1 cellular context compared by ENCODE assay signal in the genomic region with DNA sequence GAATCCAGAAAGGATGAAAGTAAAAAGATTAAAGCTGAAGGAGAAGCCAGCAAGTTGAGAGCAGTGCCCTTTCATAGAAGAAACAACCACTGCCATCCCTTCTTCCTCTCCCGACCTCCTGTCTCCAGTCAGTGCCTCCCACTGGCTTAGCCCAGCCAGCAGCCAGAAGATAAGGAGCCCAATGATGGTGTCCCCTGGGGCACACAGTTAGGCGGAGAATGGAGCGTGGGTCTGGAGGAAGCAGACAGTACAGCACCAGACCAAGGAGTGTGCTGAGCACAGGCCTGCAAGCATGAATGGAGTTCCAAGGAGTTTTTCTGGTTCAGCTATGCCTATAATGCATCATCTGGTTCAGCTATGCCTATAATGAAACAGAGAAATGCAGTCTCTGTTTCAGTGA.
TF ChIP-seq lines count a peak whose summit lies in the region.

No MANE protein-coding gene starts in this region.

TF ChIP-seq in GM23338, 12 proteins besides CTCF, POLR2A, EP300 and RAD21:
- TF ChIP-seq, protein P1, sequence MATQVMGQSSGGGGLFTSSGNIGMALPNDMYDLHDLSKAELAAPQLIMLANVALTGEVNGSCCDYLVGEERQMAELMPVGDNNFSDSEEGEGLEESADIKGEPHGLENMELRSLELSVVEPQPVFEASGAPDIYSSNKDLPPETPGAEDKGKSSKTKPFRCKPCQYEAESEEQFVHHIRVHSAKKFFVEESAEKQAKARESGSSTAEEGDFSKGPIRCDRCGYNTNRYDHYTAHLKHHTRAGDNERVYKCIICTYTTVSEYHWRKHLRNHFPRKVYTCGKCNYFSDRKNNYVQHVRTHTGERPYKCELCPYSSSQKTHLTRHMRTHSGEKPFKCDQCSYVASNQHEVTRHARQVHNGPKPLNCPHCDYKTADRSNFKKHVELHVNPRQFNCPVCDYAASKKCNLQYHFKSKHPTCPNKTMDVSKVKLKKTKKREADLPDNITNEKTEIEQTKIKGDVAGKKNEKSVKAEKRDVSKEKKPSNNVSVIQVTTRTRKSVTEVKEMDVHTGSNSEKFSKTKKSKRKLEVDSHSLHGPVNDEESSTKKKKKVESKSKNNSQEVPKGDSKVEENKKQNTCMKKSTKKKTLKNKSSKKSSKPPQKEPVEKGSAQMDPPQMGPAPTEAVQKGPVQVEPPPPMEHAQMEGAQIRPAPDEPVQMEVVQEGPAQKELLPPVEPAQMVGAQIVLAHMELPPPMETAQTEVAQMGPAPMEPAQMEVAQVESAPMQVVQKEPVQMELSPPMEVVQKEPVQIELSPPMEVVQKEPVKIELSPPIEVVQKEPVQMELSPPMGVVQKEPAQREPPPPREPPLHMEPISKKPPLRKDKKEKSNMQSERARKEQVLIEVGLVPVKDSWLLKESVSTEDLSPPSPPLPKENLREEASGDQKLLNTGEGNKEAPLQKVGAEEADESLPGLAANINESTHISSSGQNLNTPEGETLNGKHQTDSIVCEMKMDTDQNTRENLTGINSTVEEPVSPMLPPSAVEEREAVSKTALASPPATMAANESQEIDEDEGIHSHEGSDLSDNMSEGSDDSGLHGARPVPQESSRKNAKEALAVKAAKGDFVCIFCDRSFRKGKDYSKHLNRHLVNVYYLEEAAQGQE (IDR thresholded peaks at IDR 0.05; ENCODE audit: unreplicated experiment) = no peak
- TF ChIP-seq CREB1 (CRISPR knock-in tag; IDR thresholded peaks at IDR 0.05; ENCODE audit: low read depth) (no peak), STAT1 (IDR thresholded peaks at IDR 0.05; ENCODE audit: unreplicated experiment) (no peak), ZNF331 (CRISPR knock-in tag; IDR thresholded peaks at IDR 0.05; ENCODE audit: low read depth) (no peak), NANOG (IDR thresholded peaks at IDR 0.05; ENCODE audit: borderline replicate concordance) (no peak), ZNF114 (CRISPR knock-in tag; IDR thresholded peaks at IDR 0.05) (no peak), EZH2 (IDR thresholded peaks at IDR 0.05; ENCODE audit: low read depth, unreplicated experiment) (no peak), POLR2AphosphoS5 (IDR thresholded peaks at IDR 0.05; ENCODE audit: low read depth) (no peak), EZH2phosphoT487 (IDR thresholded peaks at IDR 0.05; ENCODE audit: unreplicated experiment) (no peak), JUNB (IDR thresholded peaks at IDR 0.05; ENCODE audit: unreplicated experiment) (no peak)
- TF ChIP-seq, protein P2, sequence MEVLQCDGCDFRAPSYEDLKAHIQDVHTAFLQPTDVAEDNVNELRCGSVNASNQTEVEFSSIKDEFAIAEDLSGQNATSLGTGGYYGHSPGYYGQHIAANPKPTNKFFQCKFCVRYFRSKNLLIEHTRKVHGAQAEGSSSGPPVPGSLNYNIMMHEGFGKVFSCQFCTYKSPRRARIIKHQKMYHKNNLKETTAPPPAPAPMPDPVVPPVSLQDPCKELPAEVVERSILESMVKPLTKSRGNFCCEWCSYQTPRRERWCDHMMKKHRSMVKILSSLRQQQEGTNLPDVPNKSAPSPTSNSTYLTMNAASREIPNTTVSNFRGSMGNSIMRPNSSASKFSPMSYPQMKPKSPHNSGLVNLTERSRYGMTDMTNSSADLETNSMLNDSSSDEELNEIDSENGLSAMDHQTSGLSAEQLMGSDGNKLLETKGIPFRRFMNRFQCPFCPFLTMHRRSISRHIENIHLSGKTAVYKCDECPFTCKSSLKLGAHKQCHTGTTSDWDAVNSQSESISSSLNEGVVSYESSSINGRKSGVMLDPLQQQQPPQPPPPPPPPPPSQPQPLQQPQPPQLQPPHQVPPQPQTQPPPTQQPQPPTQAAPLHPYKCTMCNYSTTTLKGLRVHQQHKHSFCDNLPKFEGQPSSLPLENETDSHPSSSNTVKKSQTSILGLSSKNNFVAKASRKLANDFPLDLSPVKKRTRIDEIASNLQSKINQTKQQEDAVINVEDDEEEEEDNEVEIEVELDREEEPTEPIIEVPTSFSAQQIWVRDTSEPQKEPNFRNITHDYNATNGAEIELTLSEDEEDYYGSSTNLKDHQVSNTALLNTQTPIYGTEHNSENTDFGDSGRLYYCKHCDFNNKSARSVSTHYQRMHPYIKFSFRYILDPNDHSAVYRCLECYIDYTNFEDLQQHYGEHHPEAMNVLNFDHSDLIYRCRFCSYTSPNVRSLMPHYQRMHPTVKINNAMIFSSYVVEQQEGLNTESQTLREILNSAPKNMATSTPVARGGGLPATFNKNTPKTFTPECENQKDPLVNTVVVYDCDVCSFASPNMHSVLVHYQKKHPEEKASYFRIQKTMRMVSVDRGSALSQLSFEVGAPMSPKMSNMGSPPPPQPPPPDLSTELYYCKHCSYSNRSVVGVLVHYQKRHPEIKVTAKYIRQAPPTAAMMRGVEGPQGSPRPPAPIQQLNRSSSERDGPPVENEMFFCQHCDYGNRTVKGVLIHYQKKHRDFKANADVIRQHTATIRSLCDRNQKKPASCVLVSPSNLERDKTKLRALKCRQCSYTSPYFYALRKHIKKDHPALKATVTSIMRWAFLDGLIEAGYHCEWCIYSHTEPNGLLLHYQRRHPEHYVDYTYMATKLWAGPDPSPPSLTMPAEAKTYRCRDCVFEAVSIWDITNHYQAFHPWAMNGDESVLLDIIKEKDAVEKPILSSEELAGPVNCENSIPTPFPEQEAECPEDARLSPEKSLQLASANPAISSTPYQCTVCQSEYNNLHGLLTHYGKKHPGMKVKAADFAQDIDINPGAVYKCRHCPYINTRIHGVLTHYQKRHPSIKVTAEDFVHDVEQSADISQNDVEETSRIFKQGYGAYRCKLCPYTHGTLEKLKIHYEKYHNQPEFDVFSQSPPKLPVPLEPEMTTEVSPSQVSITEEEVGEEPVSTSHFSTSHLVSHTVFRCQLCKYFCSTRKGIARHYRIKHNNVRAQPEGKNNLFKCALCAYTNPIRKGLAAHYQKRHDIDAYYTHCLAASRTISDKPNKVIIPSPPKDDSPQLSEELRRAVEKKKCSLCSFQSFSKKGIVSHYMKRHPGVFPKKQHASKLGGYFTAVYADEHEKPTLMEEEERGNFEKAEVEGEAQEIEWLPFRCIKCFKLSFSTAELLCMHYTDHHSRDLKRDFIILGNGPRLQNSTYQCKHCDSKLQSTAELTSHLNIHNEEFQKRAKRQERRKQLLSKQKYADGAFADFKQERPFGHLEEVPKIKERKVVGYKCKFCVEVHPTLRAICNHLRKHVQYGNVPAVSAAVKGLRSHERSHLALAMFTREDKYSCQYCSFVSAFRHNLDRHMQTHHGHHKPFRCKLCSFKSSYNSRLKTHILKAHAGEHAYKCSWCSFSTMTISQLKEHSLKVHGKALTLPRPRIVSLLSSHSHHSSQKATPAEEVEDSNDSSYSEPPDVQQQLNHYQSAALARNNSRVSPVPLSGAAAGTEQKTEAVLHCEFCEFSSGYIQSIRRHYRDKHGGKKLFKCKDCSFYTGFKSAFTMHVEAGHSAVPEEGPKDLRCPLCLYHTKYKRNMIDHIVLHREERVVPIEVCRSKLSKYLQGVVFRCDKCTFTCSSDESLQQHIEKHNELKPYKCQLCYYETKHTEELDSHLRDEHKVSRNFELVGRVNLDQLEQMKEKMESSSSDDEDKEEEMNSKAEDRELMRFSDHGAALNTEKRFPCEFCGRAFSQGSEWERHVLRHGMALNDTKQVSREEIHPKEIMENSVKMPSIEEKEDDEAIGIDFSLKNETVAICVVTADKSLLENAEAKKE (CRISPR knock-in tag; IDR thresholded peaks at IDR 0.05) = no peak
- TF ChIP-seq, protein P3, sequence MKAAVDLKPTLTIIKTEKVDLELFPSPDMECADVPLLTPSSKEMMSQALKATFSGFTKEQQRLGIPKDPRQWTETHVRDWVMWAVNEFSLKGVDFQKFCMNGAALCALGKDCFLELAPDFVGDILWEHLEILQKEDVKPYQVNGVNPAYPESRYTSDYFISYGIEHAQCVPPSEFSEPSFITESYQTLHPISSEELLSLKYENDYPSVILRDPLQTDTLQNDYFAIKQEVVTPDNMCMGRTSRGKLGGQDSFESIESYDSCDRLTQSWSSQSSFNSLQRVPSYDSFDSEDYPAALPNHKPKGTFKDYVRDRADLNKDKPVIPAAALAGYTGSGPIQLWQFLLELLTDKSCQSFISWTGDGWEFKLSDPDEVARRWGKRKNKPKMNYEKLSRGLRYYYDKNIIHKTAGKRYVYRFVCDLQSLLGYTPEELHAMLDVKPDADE (IDR thresholded peaks at IDR 0.05) = no peak
